ENCODE assay signal across 8 cellular contexts in the genomic region with DNA sequence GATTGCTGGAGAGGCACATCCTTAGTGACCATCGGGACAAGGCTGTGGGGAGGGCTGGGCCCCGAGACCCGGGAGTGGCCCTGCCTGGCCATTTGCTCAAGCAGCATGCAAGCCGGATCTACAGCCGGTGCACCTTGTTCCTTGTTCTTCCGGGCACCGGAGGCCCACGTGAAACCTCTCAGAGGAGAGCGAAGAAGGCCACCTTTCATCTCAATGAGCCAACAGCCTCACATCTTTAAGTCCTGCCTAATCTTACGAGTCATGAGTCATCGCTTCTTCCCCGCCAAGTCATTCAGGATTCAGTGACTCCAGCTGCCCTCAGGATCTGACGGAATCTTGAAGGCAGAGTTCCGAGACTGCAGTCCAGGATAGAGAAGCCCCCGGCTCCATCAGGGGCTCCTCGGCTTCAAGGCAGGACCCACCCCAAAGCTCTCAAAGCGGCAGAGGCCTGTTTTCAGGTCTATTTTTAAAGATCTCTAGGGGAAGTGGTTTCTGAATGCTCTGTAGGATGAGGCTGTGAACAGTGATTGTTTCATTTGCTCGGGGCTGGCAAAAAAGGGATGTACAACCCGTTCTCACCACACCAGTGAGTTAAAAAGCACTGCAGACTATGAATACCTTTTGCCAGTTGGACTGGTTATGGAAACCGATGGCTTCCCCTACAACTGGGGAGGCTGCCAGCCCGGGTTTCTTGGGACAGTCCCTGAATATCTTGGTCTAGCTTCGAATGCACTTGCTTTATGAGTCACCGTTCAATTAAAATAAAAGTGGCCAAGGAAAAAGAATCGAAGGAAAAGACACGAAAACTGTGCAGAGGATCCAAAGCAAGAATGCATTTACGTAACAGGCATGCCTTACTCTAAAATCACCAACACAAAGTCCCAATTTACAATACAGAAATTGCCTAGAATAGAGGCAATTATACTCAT. TPM values are rescaled to one million over a fixed set of nuclear protein-coding genes. Genes with fewer than 3 reads are reported as not detected.
DNase-seq lines count a peak whose midpoint lies in the region; ATAC-seq and TF ChIP-seq lines count a peak whose summit lies in the region.

No MANE protein-coding gene starts in this region.

- intact Hi-C loops in lower lobe of right lung (cut with DNase I): no loop called here

- peak; percentile 98 for DNase-seq in COLO829 (ENCODE audit: low spot score)
- peak; percentile 93 for DNase-seq in HT-29 (ENCODE audit: low spot score)
- peak; percentile 73 for DNase-seq in lower lobe of right lung
- peak; percentile 40 for DNase-seq in stimulated activated CD8-positive, alpha-beta memory T cell treated with anti-CD3 and anti-CD28 coated beads, Interleukin-12 subunit alpha, Interleukin-12 subunit beta, amount 100 ng/mL, for 1 hour (ENCODE audit: low read depth)
- no peak for DNase-seq in NCI-H2196 treated with DMSO at 0.1 percent for 48 hours (lab: John Stamatoyannopoulos, UW; ENCODE audit: unreplicated experiment)

- no peak for TF ChIP-seq CTCF in lower lobe of right lung (IDR thresholded peaks at IDR 0.05)

- peak overlapping the region; percentile 40 for H3K4me3 ChIP-seq in lower lobe of right lung

- H3K9me3 ChIP-seq in lower lobe of right lung: no peaks in the 10 kb centered on the region

- peaks cover 22% of the 10 kb centered on the region for H3K4me1 ChIP-seq in lower lobe of right lung

- ATAC-seq in GM21367 (IDR thresholded peaks at IDR 0.05; ENCODE audit: unreplicated experiment) (peak; percentile 45), lower lobe of right lung (peak; percentile 84 to 89)
- ATAC-seq in activated CD4-positive, CD25-positive, alpha-beta regulatory T cell treated with anti-CD3 and anti-CD28 coated beads, Interleukin-2, amount 50 U/mL, for 24 hours: peak; percentile 84 to 87

- no peaks in the 10 kb centered on the region for H3K27me3 ChIP-seq in lower lobe of right lung (ENCODE audit: low read depth)

- H3K27ac ChIP-seq in cingulate gyrus (ENCODE audit: low read depth, low read length) (peak overlapping the region; percentile 32), lower lobe of right lung (peak overlapping the region; percentile 77)

- no peaks in the 10 kb centered on the region for H3K36me3 ChIP-seq in lower lobe of right lung

RNA-seq across cellular contexts. Expression of a gene that starts 57.2 kb away (rescaled TPM):
- 0.70 and 2.6 TPM in 2 replicates for total RNA-seq in HT-29 (2014; rRNA removed; shearing (Covaris generic))
- 29.5 TPM for total RNA-seq in lower lobe of right lung
